Comparison of ENCODE assay signal across 17 cellular contexts in the genomic region with DNA sequence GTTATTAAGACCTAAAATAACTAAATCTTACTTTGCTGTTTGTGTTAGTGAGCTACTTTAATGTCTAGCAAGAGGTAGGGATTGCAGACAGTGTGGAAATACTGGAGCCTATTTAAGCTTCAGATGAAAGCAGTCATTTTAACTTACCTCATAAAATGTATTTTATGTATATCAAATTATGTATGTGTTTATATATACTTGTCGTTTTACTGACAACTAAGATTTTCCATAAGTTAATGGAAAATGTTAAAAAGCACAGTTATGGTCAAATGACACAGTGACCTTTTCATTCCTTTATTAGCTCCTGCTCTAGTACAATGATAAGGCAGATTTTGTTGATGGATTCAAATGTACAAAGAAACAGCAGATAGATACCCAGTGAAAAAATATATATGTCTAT.
"Had no signal": no experiment of that assay in that cellular context is flagged by ENCODE, and none has a peak within 500 bp of the region (broad histone marks: within the 10 kb centered on the region; RNA-seq: fewer than 3 reads in every experiment).

No MANE protein-coding gene starts in this region.

- H3K4me1 ChIP-seq: colonic mucosa, prostate gland, uterus had no signal

- ATAC-seq: activated T-helper 17 cell treated with anti-CD3 and anti-CD28 coated beads, Interleukin-2, amount 50 U/mL, for 72 hours; gastroesophageal sphincter; heart left ventricle; natural killer cell; SK-N-SH treated with all-trans-retinoic acid at 6 μM for 48 hours; WTC11 had no signal

- H3K27ac ChIP-seq: colonic mucosa, gastroesophageal sphincter, prostate gland, right atrium auricular region, stomach, suprapubic skin, uterus had no signal

- DNase-seq: activated CD8-positive, alpha-beta memory T cell treated with anti-CD3 and anti-CD28 coated beads, Interleukin-2, amount 50 U/mL, for 4 hours; activated T-cell treated with anti-CD3 and anti-CD28 coated beads, Interleukin-2, amount 50 U/mL, for 24 hours; colonic mucosa; heart left ventricle; natural killer cell; stimulated activated CD4-positive, alpha-beta T cell treated with anti-CD3 and anti-CD28 coated beads, Interleukin-1b, Interleukin-23, amount 100 ng/mL, for 48 hours; stomach; uterus had no signal

- H3K27me3 ChIP-seq: colonic mucosa, gastroesophageal sphincter, heart left ventricle, right atrium auricular region, stomach, suprapubic skin, tibial nerve, uterus had no signal

- H3K4me3 ChIP-seq: colonic mucosa, gastroesophageal sphincter, heart left ventricle, prostate gland, right atrium auricular region, stomach, suprapubic skin, tibial nerve, uterus had no signal

- H3K9me3 ChIP-seq: colonic mucosa, gastroesophageal sphincter, heart left ventricle, prostate gland, right atrium auricular region, stomach, suprapubic skin, tibial nerve, uterus had no signal

- H3K36me3 ChIP-seq: colonic mucosa, gastroesophageal sphincter, prostate gland, right atrium auricular region, stomach, suprapubic skin, uterus had no signal

- FAIRE-seq: astrocyte had no signal
